Comparison of ENCODE assay signal across 36 cellular contexts in genomic region chr3:171821778-171822358, GRCh38. TPM values are rescaled to one million over a fixed set of nuclear protein-coding genes. Genes with fewer than 3 reads are reported as not detected.
"Had no signal": no experiment of that assay in that cellular context is flagged by ENCODE, and none has a peak within 500 bp of the region (broad histone marks: within the 10 kb centered on the region; RNA-seq: fewer than 3 reads in every experiment).

No MANE protein-coding gene starts in this region.

- H3K27me3 ChIP-seq: ovary, sigmoid colon, transverse colon had no signal

- H3K27ac ChIP-seq: sigmoid colon, transverse colon, VCaP had no signal

- H3K4me1 Mint-ChIP-seq: naive B cell; stimulated activated naive B cell treated with anti-CD40 and anti-IgM and Interleukin-4, amounts not matched to agents 10 μg/mL and 1 μg/mL and 100 μg/mL, for 72 hours had no signal

- ATAC-seq: activated CD8-positive, alpha-beta memory T cell treated with anti-CD3 and anti-CD28 coated beads, Interleukin-2, amount 10 ng/mL, durations not matched to agents 7 days and 5 days; esophagus mucosa; left colon; stimulated activated naive B cell treated with anti-CD40 and anti-IgM and Interleukin-4, amounts not matched to agents 10 μg/mL and 1 μg/mL and 100 μg/mL, for 72 hours; T-cell had no signal

- H3K9me3 ChIP-seq: ovary, sigmoid colon, transverse colon had no signal

- H3K4me1 ChIP-seq: sigmoid colon, transverse colon had no signal

- FAIRE-seq: kidney, small intestine had no signal

- H3K9me3 Mint-ChIP-seq: activated CD4-positive, alpha-beta memory T cell treated with anti-CD3 and anti-CD28 coated beads, Interleukin-2, amount 10 ng/mL, durations not matched to agents 7 days and 5 days; activated CD4-positive, alpha-beta T cell treated with anti-CD3 and anti-CD28 coated beads, Interleukin-2, amount 10 ng/mL, durations not matched to agents 24 days and 14 days; activated T-cell treated with anti-CD3 and anti-CD28 coated beads, Interleukin-2, amount 50 U/mL, for 72 hours; immature natural killer cell; stimulated activated naive B cell treated with anti-CD40 and anti-IgM and Interleukin-4, amounts not matched to agents 10 μg/mL and 1 μg/mL and 100 μg/mL, for 72 hours; T-cell; T-helper 2 cell treated with Interferon-gamma antibody and Interleukin-4, amounts not matched to agents 5 μg/mL and 100 μg/mL, for 36 hours had no signal

- H3K36me3 ChIP-seq: ovary, sigmoid colon, transverse colon had no signal

- H3K4me3 Mint-ChIP-seq: activated CD4-positive, alpha-beta memory T cell treated with anti-CD3 and anti-CD28 coated beads, Interleukin-2, amount 10 ng/mL, durations not matched to agents 7 days and 5 days; activated CD4-positive, alpha-beta T cell treated with anti-CD3 and anti-CD28 coated beads, Interleukin-2, amount 10 ng/mL, durations not matched to agents 24 days and 14 days; activated CD8-positive, alpha-beta memory T cell treated with anti-CD3 and anti-CD28 coated beads, Interleukin-2, amount 10 ng/mL, durations not matched to agents 7 days and 5 days; immature natural killer cell; mesothelial cell of epicardium; naive B cell; stimulated activated naive B cell treated with anti-CD40 and anti-IgM and Interleukin-4, amounts not matched to agents 10 μg/mL and 1 μg/mL and 100 μg/mL, for 72 hours; T-cell; T-helper 2 cell treated with Interferon-gamma antibody and Interleukin-4, amounts not matched to agents 5 μg/mL and 100 μg/mL, for 36 hours had no signal

- H3K36me3 Mint-ChIP-seq: activated CD8-positive, alpha-beta memory T cell treated with anti-CD3 and anti-CD28 coated beads, Interleukin-2, amount 10 ng/mL, durations not matched to agents 7 days and 5 days; naive B cell; stimulated activated naive B cell treated with anti-CD40 and anti-IgM and Interleukin-4, amounts not matched to agents 10 μg/mL and 1 μg/mL and 100 μg/mL, for 72 hours; T-cell had no signal

- DNase-seq: activated CD4-positive, alpha-beta memory T cell treated with anti-CD3 and anti-CD28 coated beads, Interleukin-2, amount 10 ng/mL, durations not matched to agents 7 days and 5 days; activated CD4-positive, alpha-beta T cell treated with anti-CD3 and anti-CD28 coated beads, Interleukin-2, amount 10 ng/mL, durations not matched to agents 24 days and 14 days; activated CD8-positive, alpha-beta memory T cell treated with anti-CD3 and anti-CD28 coated beads, Interleukin-2, amount 10 ng/mL, durations not matched to agents 7 days and 5 days; activated effector memory CD4-positive, alpha-beta T cell treated with Interleukin-2 at 50 U/mL for 16 hours; activated naive CD4-positive, alpha-beta T cell treated with Interleukin-2 at 50 U/mL for 16 hours; activated T-cell treated with anti-CD3 and anti-CD28 coated beads, Interleukin-2, amount 50 U/mL, for 72 hours; amygdala; caudate nucleus; foreskin fibroblast; head of caudate nucleus; hypothalamus; immature natural killer cell; kidney; left colon; mammary epithelial cell; naive B cell; ovary; retina; sigmoid colon; small intestine; stimulated activated CD4-positive, alpha-beta T cell treated with anti-CD3 and anti-CD28 coated beads, Interleukin-1b, Interleukin-23, amount 100 ng/mL, for 48 hours; stimulated activated CD4-positive, alpha-beta T cell treated with anti-CD3 and anti-CD28 coated beads, Interleukin-4, amount 100 ng/mL, for 4 hours; stimulated activated CD8-positive, alpha-beta memory T cell treated with anti-CD3 and anti-CD28 coated beads, Interleukin-4, amount 100 ng/mL, for 48 hours; stimulated activated naive B cell treated with anti-CD40 and anti-IgM and Interleukin-4, amounts not matched to agents 10 μg/mL and 1 μg/mL and 100 μg/mL, for 72 hours; T-cell; transverse colon had no signal

- H3K4me3 ChIP-seq: ovary, sigmoid colon, transverse colon had no signal

- H3K27ac Mint-ChIP-seq: activated CD4-positive, alpha-beta memory T cell treated with anti-CD3 and anti-CD28 coated beads, Interleukin-2, amount 10 ng/mL, durations not matched to agents 7 days and 5 days; activated CD4-positive, alpha-beta T cell treated with anti-CD3 and anti-CD28 coated beads, Interleukin-2, amount 10 ng/mL, durations not matched to agents 24 days and 14 days; activated CD8-positive, alpha-beta memory T cell treated with anti-CD3 and anti-CD28 coated beads, Interleukin-2, amount 10 ng/mL, durations not matched to agents 7 days and 5 days; activated T-cell treated with anti-CD3 and anti-CD28 coated beads, Interleukin-2, amount 50 U/mL, for 72 hours; immature natural killer cell; naive B cell; progenitor cell of endocrine pancreas; stimulated activated naive B cell treated with anti-CD40 and anti-IgM and Interleukin-4, amounts not matched to agents 10 μg/mL and 1 μg/mL and 100 μg/mL, for 72 hours; T-cell; T-helper 2 cell treated with Interferon-gamma antibody and Interleukin-4, amounts not matched to agents 5 μg/mL and 100 μg/mL, for 36 hours had no signal

RNA-seq across cellular contexts. Expression of gene TMEM212, which starts 21.3 kb away (rescaled TPM):
- total RNA-seq: activated CD4-positive, alpha-beta memory T cell treated with anti-CD3 and anti-CD28 coated beads, Interleukin-2, amount 10 ng/mL, durations not matched to agents 7 days and 5 days; activated CD4-positive, alpha-beta T cell treated with anti-CD3 and anti-CD28 coated beads, Interleukin-2, amount 10 ng/mL, durations not matched to agents 24 days and 14 days; activated CD8-positive, alpha-beta memory T cell treated with anti-CD3 and anti-CD28 coated beads, Interleukin-2, amount 10 ng/mL, durations not matched to agents 7 days and 5 days; activated T-cell treated with anti-CD3 and anti-CD28 coated beads, Interleukin-2, amount 50 U/mL, for 72 hours; chondrocyte; esophagus mucosa; kidney; left colon; liver; mammary epithelial cell; mesothelial cell of epicardium; progenitor cell of endocrine pancreas; sigmoid colon; T-cell; temporal lobe; transverse colon; urinary bladder had no signal
- polyA plus RNA-seq: immature natural killer cell, liver, mammary epithelial cell, neural cell, ovary, sigmoid colon, small intestine, urinary bladder had no signal
